19 cellular contexts compared by ENCODE assay signal in the genomic region with DNA sequence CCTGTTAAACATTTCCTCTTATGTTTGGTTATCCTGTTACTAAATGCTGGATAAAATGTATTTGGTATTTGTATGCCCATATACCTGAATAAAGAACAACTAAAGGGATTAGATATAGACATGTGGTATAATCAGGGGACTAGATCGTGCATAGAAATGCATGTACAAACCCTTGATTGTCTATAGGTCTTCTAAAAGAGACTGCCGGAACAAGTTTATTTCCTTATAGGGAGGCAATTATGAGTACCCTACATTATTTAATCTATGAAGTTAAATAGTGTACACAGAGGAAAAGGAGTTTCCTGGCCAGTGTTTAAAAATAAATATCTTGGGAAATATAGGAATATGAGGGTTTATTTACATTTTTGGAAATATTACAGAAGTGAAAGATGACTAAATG. TPM values are rescaled to one million over a fixed set of nuclear protein-coding genes. Genes with fewer than 3 reads are reported as not detected.
DNase-seq lines count a peak whose midpoint lies in the region; ATAC-seq and TF ChIP-seq lines count a peak whose summit lies in the region.
"Had no signal": no experiment of that assay in that cellular context is flagged by ENCODE, and none has a peak within 500 bp of the region (broad histone marks: within the 10 kb centered on the region; RNA-seq: fewer than 3 reads in every experiment).

No MANE protein-coding gene starts in this region.

- H3K36me3 ChIP-seq in mucosa of descending colon (ENCODE audit: low read depth) = no peaks in the 10 kb centered on the region

- H3K27ac Mint-ChIP-seq in activated T-cell treated with anti-CD3 and anti-CD28 coated beads, Interleukin-2, amount 50 U/mL, for 72 hours = peak overlapping the region; percentile 54
- H3K27ac Mint-ChIP-seq in activated T-helper 17 cell treated with anti-CD3 and anti-CD28 coated beads, Interleukin-2, amount 50 U/mL, for 72 hours = peak overlapping the region; percentile 75
- no peak overlapping the region for H3K27ac Mint-ChIP-seq in activated CD4-positive, alpha-beta T cell treated with anti-CD3 and anti-CD28 coated beads, Interleukin-2, amount 10 ng/mL, durations not matched to agents 24 days and 14 days
- H3K27ac Mint-ChIP-seq: B cell, GM23338, H9 had no signal

- DNase-seq in activated T-cell treated with anti-CD3 and anti-CD28 coated beads, Interleukin-2, amount 50 U/mL, for 72 hours = no peak
- no peak for DNase-seq in activated T-cell treated with anti-CD3 and anti-CD28 coated beads for 4 hours
- no peak for DNase-seq in mucosa of descending colon
- no peak for DNase-seq in activated CD4-positive, alpha-beta T cell treated with anti-CD3 and anti-CD28 coated beads, Interleukin-2, amount 10 ng/mL, durations not matched to agents 24 days and 14 days
- no peak for DNase-seq in kidney tubule cell (ENCODE audit: low spot score)
- DNase-seq: CD4-positive, CD25-positive, alpha-beta regulatory T cell; CD8-positive, alpha-beta memory T cell; DMS 273 treated with DMSO at 0.1 percent for 48 hours; DMS79; EL; GDM1; H9 had no signal

- intact Hi-C loops in mucosa of descending colon (cut with DNase I, micrococcal nuclease) = loop anchor here (5.0 to 10.0 kb wide), 2 partner anchors 108 to 164 kb away; no protein-coding TSS in a partner anchor
- intact Hi-C loops in activated CD4-positive, alpha-beta T cell treated with anti-CD3 and anti-CD28 coated beads, Interleukin-2, amount 10 ng/mL, durations not matched to agents 24 days and 14 days (cut with micrococcal nuclease) = no loop called here

- H3K9me3 ChIP-seq in mucosa of descending colon = no peaks in the 10 kb centered on the region
- H3K9me3 ChIP-seq: BLaER1 had no signal

- H3K36me3 Mint-ChIP-seq in activated T-cell treated with anti-CD3 and anti-CD28 coated beads, Interleukin-2, amount 50 U/mL, for 72 hours (ENCODE audit: insufficient read depth in 2 of 2) = peaks cover 6 to 8% of the 10 kb centered on the region in 2 donors
- peaks cover 81% of the 10 kb centered on the region for H3K36me3 Mint-ChIP-seq in activated T-helper 17 cell treated with anti-CD3 and anti-CD28 coated beads, Interleukin-2, amount 50 U/mL, for 72 hours (ENCODE audit: low read depth)
- H3K36me3 Mint-ChIP-seq in activated CD4-positive, alpha-beta T cell treated with anti-CD3 and anti-CD28 coated beads, Interleukin-2, amount 10 ng/mL, durations not matched to agents 24 days and 14 days (ENCODE audit: low read depth) = peaks cover 29% of the 10 kb centered on the region

- no peaks in the 10 kb centered on the region for H3K4me1 ChIP-seq in mucosa of descending colon (ENCODE audit: low read depth)

- no peak overlapping the region for H3K4me3 ChIP-seq in mucosa of descending colon
- H3K4me3 ChIP-seq: BLaER1, GM12878, GM23338 had no signal

- no peak for TF ChIP-seq CTCF in mucosa of descending colon (IDR thresholded peaks at IDR 0.05)

- H3K27me3 Mint-ChIP-seq in activated T-cell treated with anti-CD3 and anti-CD28 coated beads, Interleukin-2, amount 50 U/mL, for 72 hours (ENCODE audit: low read depth) = no peaks in the 10 kb centered on the region
- H3K27me3 Mint-ChIP-seq in activated T-helper 17 cell treated with anti-CD3 and anti-CD28 coated beads, Interleukin-2, amount 50 U/mL, for 72 hours = no peaks in the 10 kb centered on the region
- H3K27me3 Mint-ChIP-seq in activated CD4-positive, alpha-beta T cell treated with anti-CD3 and anti-CD28 coated beads, Interleukin-2, amount 10 ng/mL, durations not matched to agents 24 days and 14 days = no peaks in the 10 kb centered on the region
- H3K27me3 Mint-ChIP-seq: B cell; CD4-positive, CD25-positive, alpha-beta regulatory T cell; CD8-positive, alpha-beta memory T cell had no signal

- ATAC-seq in activated T-cell treated with anti-CD3 and anti-CD28 coated beads, Interleukin-2, amount 50 U/mL, for 72 hours (replicated peaks in 1 of 2) = no peak
- ATAC-seq in activated T-helper 17 cell treated with anti-CD3 and anti-CD28 coated beads, Interleukin-2, amount 50 U/mL, for 72 hours (replicated peaks) = no peak
- ATAC-seq in mucosa of descending colon = peak; percentile 51
- no peak for ATAC-seq in GM19467 (IDR thresholded peaks at IDR 0.05; ENCODE audit: unreplicated experiment)
- ATAC-seq: GM12878, GM23338, HCT116 had no signal

- no peaks in the 10 kb centered on the region for H3K9me3 Mint-ChIP-seq in activated T-cell treated with anti-CD3 and anti-CD28 coated beads, Interleukin-2, amount 50 U/mL, for 72 hours
- no peaks in the 10 kb centered on the region for H3K9me3 Mint-ChIP-seq in activated T-helper 17 cell treated with anti-CD3 and anti-CD28 coated beads, Interleukin-2, amount 50 U/mL, for 72 hours
- H3K9me3 Mint-ChIP-seq in activated CD4-positive, alpha-beta T cell treated with anti-CD3 and anti-CD28 coated beads, Interleukin-2, amount 10 ng/mL, durations not matched to agents 24 days and 14 days = no peaks in the 10 kb centered on the region
- H3K9me3 Mint-ChIP-seq: CD4-positive, CD25-positive, alpha-beta regulatory T cell; GM23338; H9 had no signal

- H3K4me1 Mint-ChIP-seq in activated T-cell treated with anti-CD3 and anti-CD28 coated beads, Interleukin-2, amount 50 U/mL, for 72 hours (ENCODE audit: low read depth) = peaks cover 29% of the 10 kb centered on the region
- peaks cover 45% of the 10 kb centered on the region for H3K4me1 Mint-ChIP-seq in activated T-helper 17 cell treated with anti-CD3 and anti-CD28 coated beads, Interleukin-2, amount 50 U/mL, for 72 hours
- H3K4me1 Mint-ChIP-seq in activated CD4-positive, alpha-beta T cell treated with anti-CD3 and anti-CD28 coated beads, Interleukin-2, amount 10 ng/mL, durations not matched to agents 24 days and 14 days = peaks cover 21% of the 10 kb centered on the region
- H3K4me1 Mint-ChIP-seq: GM23338, H9 had no signal

- no peak overlapping the region for H3K4me3 Mint-ChIP-seq in activated T-cell treated with anti-CD3 and anti-CD28 coated beads, Interleukin-2, amount 50 U/mL, for 72 hours
- H3K4me3 Mint-ChIP-seq in activated T-helper 17 cell treated with anti-CD3 and anti-CD28 coated beads, Interleukin-2, amount 50 U/mL, for 72 hours = no peak overlapping the region
- H3K4me3 Mint-ChIP-seq in activated CD4-positive, alpha-beta T cell treated with anti-CD3 and anti-CD28 coated beads, Interleukin-2, amount 10 ng/mL, durations not matched to agents 24 days and 14 days = no peak overlapping the region
- H3K4me3 Mint-ChIP-seq: B cell; CD4-positive, CD25-positive, alpha-beta regulatory T cell; CD8-positive, alpha-beta memory T cell; GM23338; H9 had no signal

RNA-seq across cellular contexts. Expression of gene CCSER2, which starts 44.6 kb away (rescaled TPM):
- total RNA-seq in activated T-cell treated with anti-CD3 and anti-CD28 coated beads, Interleukin-2, amount 50 U/mL, for 72 hours = 10 to 100 TPM; 93.7 to 99.1 TPM
- total RNA-seq in activated T-helper 17 cell treated with anti-CD3 and anti-CD28 coated beads, Interleukin-2, amount 50 U/mL, for 72 hours = 100 to 1,000 TPM in 1 of 2 donors, 10 to 100 TPM in 1; 47.5 to 107 TPM
- 100 to 1,000 TPM in 1 of 3 donors, 10 to 100 TPM in 2; 30.2 to 118 (median 48.3) TPM for total RNA-seq in mucosa of descending colon
- total RNA-seq in activated CD4-positive, alpha-beta T cell treated with anti-CD3 and anti-CD28 coated beads, Interleukin-2, amount 10 ng/mL, durations not matched to agents 24 days and 14 days = 42.9 and 45.6 TPM in 2 replicates
